8 cellular contexts compared by ENCODE assay signal in the genomic region with DNA sequence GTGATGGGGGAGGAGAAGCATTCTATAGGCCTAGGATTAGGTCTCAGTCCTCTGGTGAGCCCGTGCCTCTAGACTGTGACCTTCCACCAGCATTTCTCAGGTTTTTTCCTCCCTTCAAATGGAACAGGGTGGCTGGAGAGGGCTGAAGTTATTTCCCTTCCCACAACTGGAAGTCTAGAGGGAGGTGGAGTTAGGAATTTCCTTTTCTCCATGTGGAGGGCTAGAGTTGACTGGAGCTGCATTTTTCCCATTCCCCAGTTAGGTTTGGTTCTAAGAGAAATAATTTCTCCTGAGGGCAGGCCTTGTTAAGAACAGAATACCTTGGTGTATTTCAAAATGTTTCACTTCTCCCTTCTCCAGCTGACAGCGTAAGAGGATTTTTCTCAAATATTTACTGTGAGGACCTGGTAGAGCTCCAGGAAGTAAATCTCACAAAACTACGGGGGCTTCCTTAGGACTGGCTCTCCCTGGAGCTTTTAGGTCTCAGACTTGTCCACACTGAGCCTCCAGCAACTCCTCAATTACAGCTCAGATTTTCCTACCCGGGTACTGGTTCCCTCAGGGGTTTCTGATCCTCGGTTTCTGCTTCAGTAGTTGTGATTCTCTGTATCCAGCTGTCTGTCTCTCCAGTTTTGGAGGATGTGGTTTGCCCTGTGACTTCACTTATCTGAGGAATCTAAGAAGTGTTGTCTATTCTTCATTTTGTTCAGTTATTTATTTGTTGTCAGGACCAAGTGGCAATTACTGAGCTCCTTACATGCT. TPM values are rescaled to one million over a fixed set of nuclear protein-coding genes. Genes with fewer than 3 reads are reported as not detected.
DNase-seq lines count a peak whose midpoint lies in the region; ATAC-seq, FAIRE-seq and TF ChIP-seq lines count a peak whose summit lies in the region.

No MANE protein-coding gene starts in this region.

- H3K4me3 ChIP-seq in astrocyte of the spinal cord (ENCODE audit: low read depth, low read length) (no peak overlapping the region), lung (no peak overlapping the region), small intestine (ENCODE audit: low read depth in 1 of 2, low read length in 2 of 2) (no peak overlapping the region)

- in situ Hi-C loops in KBM-7 (cut with MboI; ENCODE audit: low pct_unique_long_range_greater_than_20kb, low sequenced_read_pairs): no loop called here
- in situ Hi-C loops in astrocyte of the spinal cord (cut with HindIII; ENCODE audit: low sequenced_read_pairs): no loop called here

- TF ChIP-seq CTCF in astrocyte of the spinal cord (IDR thresholded peaks at IDR 0.05; ENCODE audit: low read depth, low read length): no peak
- no peak for TF ChIP-seq CTCF in lung (IDR thresholded peaks at IDR 0.05; ENCODE audit: control extremely low read depth, extremely low read depth)

- DNase-seq in DMS114 treated with DMSO at 0.1 percent for 48 hours (lab: John Stamatoyannopoulos, UW; ENCODE audit: unreplicated experiment) (peak; percentile 85), KBM-7 (peak; percentile 63), astrocyte of the spinal cord (ENCODE audit: low read depth, low spot score) (peak; percentile 66), lung (ENCODE audit: low spot score) (no peak), small intestine (no peak), NCI-H524 (lab: John Stamatoyannopoulos, UW) (no peak)

- ATAC-seq in lung (ENCODE audit: insufficient read depth, low FRiP score): no peak
- no peak for ATAC-seq in GM19351 (IDR thresholded peaks at IDR 0.05; ENCODE audit: unreplicated experiment)
- no peak for ATAC-seq in HG03442 (IDR thresholded peaks at IDR 0.05; ENCODE audit: unreplicated experiment)

- peak overlapping the region; percentile 55 to 56 for H3K27ac ChIP-seq in lung (ENCODE audit: low read depth in 1 of 2, low read length in 1 of 2)
- H3K27ac ChIP-seq in small intestine (ENCODE audit: low read depth in 1 of 2, low read length in 1 of 2): peak overlapping the region in 1 of 2 donors; percentile 72

- H3K4me1 ChIP-seq in lung (ENCODE audit: control insufficient read depth in 2 of 2, insufficient read depth in 2 of 2, low read length in 2 of 2) (peaks cover 2 to 9% of the 10 kb centered on the region in 2 donors), small intestine (ENCODE audit: control insufficient read depth in 2 of 2, insufficient read depth in 1 of 2, low read depth in 1 of 2, low read length in 1 of 2) (peaks cover 1 to 14% of the 10 kb centered on the region in 2 donors)

- H3K9me3 ChIP-seq in lung (ENCODE audit: control insufficient read depth in 2 of 2, insufficient read depth in 1 of 2, low read length in 1 of 2) (no peaks in the 10 kb centered on the region), small intestine (ENCODE audit: control insufficient read depth, low read depth) (no peaks in the 10 kb centered on the region)

- WGBS in lung, 2 donors: 40 to 43% methylated on average over 5 of the region's 5 CpGs
- 51 to 84% (median 79%) methylated on average over 5 of the region's 5 CpGs for WGBS in small intestine, 3 donors

- no peaks in the 10 kb centered on the region for H3K36me3 ChIP-seq in lung (ENCODE audit: control insufficient read depth in 2 of 2, insufficient read depth in 2 of 2, low read length in 2 of 2)
- no peaks in the 10 kb centered on the region for H3K36me3 ChIP-seq in small intestine (ENCODE audit: control insufficient read depth in 2 of 2, insufficient read depth in 2 of 2, low read length in 2 of 2)

- FAIRE-seq in small intestine (lab: Jason Lieb, UNC): no peak

- H3K27me3 ChIP-seq in lung (ENCODE audit: control insufficient read depth, insufficient read depth): no peaks in the 10 kb centered on the region
- H3K27me3 ChIP-seq in small intestine (ENCODE audit: control insufficient read depth in 2 of 2, insufficient read depth in 2 of 2, low read length in 2 of 2): no peaks in the 10 kb centered on the region

RNA-seq across cellular contexts. Expression of gene REEP3, which starts 6.0 kb away (rescaled TPM):
- 10 to 100 TPM; 34.7 to 45.9 TPM for total RNA-seq in lung
- 10 to 100 TPM; 11.5 to 14.2 TPM for polyA plus RNA-seq in lung
- 10 to 100 TPM in 2 of 3 donors, 1 to 10 TPM in 1; 9.8 to 21.5 (median 21.3) TPM for polyA plus RNA-seq in small intestine

RNA-seq across cellular contexts. Expression of gene JMJD1C, which starts 49.4 kb away (rescaled TPM):
- 100 to 1,000 TPM in 1 of 2 donors, 10 to 100 TPM in 1; 74.0 to 233 TPM for total RNA-seq in lung
- polyA plus RNA-seq in lung (10 to 100 TPM; 30.5 to 68.3 TPM), small intestine (10 to 100 TPM; 22.4 to 50.5 (median 27.6) TPM)

Comparison
In these comparisons a context has a peak if more than half of its experiments do, and no peak if none do; other contexts are left out.
1. DNase-seq: peak in DMS114 treated with DMSO at 0.1 percent for 48 hours (single experiment), KBM-7 (single experiment) and astrocyte of the spinal cord (single experiment); none in lung (single experiment), small intestine (single experiment) and NCI-H524 (0 of 2).